ENCODE assay signal across 9 cellular contexts in the genomic region with DNA sequence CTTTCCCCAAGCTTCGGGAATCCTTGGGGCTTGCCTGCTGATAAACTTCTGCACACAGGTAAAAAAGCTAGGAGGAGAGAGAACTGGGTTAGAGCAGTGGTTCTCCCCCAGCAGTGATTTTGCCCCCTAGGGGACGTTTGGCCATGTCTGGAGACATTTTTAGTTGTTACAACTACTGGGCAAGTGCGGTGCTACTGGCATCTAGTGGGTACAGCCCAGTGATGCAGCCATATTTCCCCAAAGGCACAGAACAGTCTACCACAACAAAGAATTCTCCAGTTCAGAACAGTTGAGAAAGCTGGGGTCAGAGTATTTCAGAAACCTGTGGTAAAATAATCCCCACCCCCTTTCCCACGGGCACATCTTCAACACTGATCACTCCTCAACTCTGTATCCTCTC. TPM values are rescaled to one million over a fixed set of nuclear protein-coding genes. Genes with fewer than 3 reads are reported as not detected.
DNase-seq lines count a peak whose midpoint lies in the region; ATAC-seq, FAIRE-seq and TF ChIP-seq lines count a peak whose summit lies in the region.
"Had no signal": no experiment of that assay in that cellular context is flagged by ENCODE, and none has a peak within 500 bp of the region (broad histone marks: within the 10 kb centered on the region; RNA-seq: fewer than 3 reads in every experiment).

No MANE protein-coding gene starts in this region.

- H3K56ac ChIP-seq in mesendoderm (ENCODE audit: low read length) = no peak overlapping the region

- no peaks in the 10 kb centered on the region for H3K9me3 ChIP-seq in suprapubic skin
- H3K9me3 ChIP-seq: ascending aorta had no signal

- no peak overlapping the region for H3K23ac ChIP-seq in mesendoderm (ENCODE audit: low read length)

- no peak for DNase-seq in D721Med (ENCODE audit: insufficient read length, low spot score)
- peak; percentile 28 for DNase-seq in KBM-7
- peak; percentile 51 for DNase-seq in activated CD4-positive, alpha-beta memory T cell treated with anti-CD3 and anti-CD28 coated beads for 36 hours
- DNase-seq in mesendoderm = peak; percentile 56
- DNase-seq in suprapubic skin (ENCODE audit: low spot score in 2 of 2) = no peak
- no peak for DNase-seq in stimulated activated naive CD4-positive, alpha-beta T cell treated with Interleukin-2 at 50 U/mL for 16 hours (lab: John Stamatoyannopoulos, UW)
- DNase-seq in KG1 (lab: John Stamatoyannopoulos, UW) = no peak

- no peak overlapping the region for H3K18ac ChIP-seq in mesendoderm (ENCODE audit: low read length)

- TF ChIP-seq POLR2A in suprapubic skin (IDR thresholded peaks at IDR 0.05) = no peak

- no peak overlapping the region for H3K4ac ChIP-seq in mesendoderm (ENCODE audit: low read depth, low read length)

- H3K27me3 ChIP-seq in mesendoderm (ENCODE audit: insufficient read depth, low read length, poor library complexity) = no peaks in the 10 kb centered on the region
- no peaks in the 10 kb centered on the region for H3K27me3 ChIP-seq in suprapubic skin
- H3K27me3 ChIP-seq: ascending aorta had no signal

- FAIRE-seq in D721Med (lab: Jason Lieb, UNC) = no peak

- no peaks in the 10 kb centered on the region for H3K9me3 Mint-ChIP-seq in activated CD4-positive, alpha-beta memory T cell treated with anti-CD3 and anti-CD28 coated beads for 36 hours

- peaks cover 2% of the 10 kb centered on the region for H3K36me3 Mint-ChIP-seq in activated CD4-positive, alpha-beta memory T cell treated with anti-CD3 and anti-CD28 coated beads for 36 hours

- no peaks in the 10 kb centered on the region for H3K4me1 ChIP-seq in mesendoderm (ENCODE audit: control insufficient read depth, low read depth, low read length)
- no peaks in the 10 kb centered on the region for H3K4me1 ChIP-seq in suprapubic skin
- H3K4me1 ChIP-seq: ascending aorta had no signal

- H4K8ac ChIP-seq in mesendoderm (ENCODE audit: low read depth, low read length) = no peak overlapping the region

- WGBS in mesendoderm (ENCODE audit: extremely low coverage, insufficient coverage, low lambda C conversion rate) = no CpG with 5 or more reads among the region's 4 CpGs
- WGBS in suprapubic skin = 76% methylated on average over 4 of the region's 4 CpGs

- no peak overlapping the region for H2BK120ac ChIP-seq in mesendoderm (ENCODE audit: low read depth, low read length)

- no peak overlapping the region for H3K9ac ChIP-seq in mesendoderm (ENCODE audit: low read length)

- CTCF ChIA-PET in activated CD4-positive, alpha-beta memory T cell treated with anti-CD3 and anti-CD28 coated beads for 36 hours (lab: Charles Lee) = interaction anchor here (1.7 kb wide), 1 partner anchor 34 kb away, joined by 4 read pairs; no protein-coding TSS in a partner anchor

- no peak overlapping the region for H3K27ac Mint-ChIP-seq in activated CD4-positive, alpha-beta memory T cell treated with anti-CD3 and anti-CD28 coated beads for 36 hours

- peak; percentile 48 for TF ChIP-seq CTCF in D721Med (IDR thresholded peaks at IDR 0.05; ENCODE audit: insufficient read depth, missing control alignments)
- TF ChIP-seq CTCF in suprapubic skin (IDR thresholded peaks at IDR 0.05) = no peak

- no peak overlapping the region for H2BK15ac ChIP-seq in mesendoderm (replicated peaks; ENCODE audit: low read depth)

- H3K27ac ChIP-seq in mesendoderm (ENCODE audit: low read depth, low read length) (no peak overlapping the region), suprapubic skin (no peak overlapping the region)
- H3K27ac ChIP-seq: ascending aorta had no signal

- in situ Hi-C loops in KBM-7 (cut with MboI; ENCODE audit: low pct_unique_long_range_greater_than_20kb, low sequenced_read_pairs) = no loop called here

- no peak overlapping the region for H3K4me2 ChIP-seq in mesendoderm (ENCODE audit: low read length)

- no peak overlapping the region for H2AK5ac ChIP-seq in mesendoderm (ENCODE audit: low read length)

- no peaks in the 10 kb centered on the region for H3K79me1 ChIP-seq in mesendoderm (ENCODE audit: low read length)

- peaks cover 23% of the 10 kb centered on the region for H3K4me1 Mint-ChIP-seq in activated CD4-positive, alpha-beta memory T cell treated with anti-CD3 and anti-CD28 coated beads for 36 hours (ENCODE audit: low read depth)

- H2BK5ac ChIP-seq in mesendoderm (ENCODE audit: low read length) = no peak overlapping the region

- TF ChIP-seq EP300 in suprapubic skin (IDR thresholded peaks at IDR 0.05) = no peak

- H3K4me3 ChIP-seq in mesendoderm (ENCODE audit: low read length) (no peak overlapping the region), suprapubic skin (no peak overlapping the region)
- H3K4me3 ChIP-seq: ascending aorta had no signal

- no peak overlapping the region for H3K4me3 Mint-ChIP-seq in activated CD4-positive, alpha-beta memory T cell treated with anti-CD3 and anti-CD28 coated beads for 36 hours

- ATAC-seq in GM21447 (IDR thresholded peaks at IDR 0.05; ENCODE audit: unreplicated experiment) = no peak

- H3K36me3 ChIP-seq in mesendoderm (ENCODE audit: control insufficient read depth, insufficient read depth, low read length) = peaks cover 20% of the 10 kb centered on the region
- H3K36me3 ChIP-seq in suprapubic skin = peaks cover 84% of the 10 kb centered on the region

- intact Hi-C loops in activated CD4-positive, alpha-beta memory T cell treated with anti-CD3 and anti-CD28 coated beads for 36 hours (cut with micrococcal nuclease) = loop anchor here (2.0 to 10.0 kb wide), 2 partner anchors 51 to 103 kb away; no protein-coding TSS in a partner anchor

- POLR2A ChIA-PET in activated CD4-positive, alpha-beta memory T cell treated with anti-CD3 and anti-CD28 coated beads for 36 hours (lab: Charles Lee) = no interaction called here

- no peak overlapping the region for H4K5ac ChIP-seq in mesendoderm (ENCODE audit: low read length)

- no peaks in the 10 kb centered on the region for H3K27me3 Mint-ChIP-seq in activated CD4-positive, alpha-beta memory T cell treated with anti-CD3 and anti-CD28 coated beads for 36 hours

- no peaks in the 10 kb centered on the region for H3K79me2 ChIP-seq in mesendoderm (ENCODE audit: control insufficient read depth, insufficient read depth, low read length)

RNA-seq across cellular contexts. Expression of a gene that starts 41.3 kb away (rescaled TPM):
- not detected for total RNA-seq in activated CD4-positive, alpha-beta memory T cell treated with anti-CD3 and anti-CD28 coated beads for 36 hours
- polyA plus RNA-seq in mesendoderm (2013, experiment 1 of 2) = not detected
- 0.14 TPM for polyA plus RNA-seq in mesendoderm (2013, experiment 2 of 2)
- not detected for total RNA-seq in suprapubic skin
- total RNA-seq: ascending aorta had no signal

Comparison
In these comparisons a context has a peak if more than half of its experiments do, and no peak if none do; other contexts are left out.
1. DNase-seq: peak in KBM-7 (single experiment), activated CD4-positive, alpha-beta memory T cell treated with anti-CD3 and anti-CD28 coated beads for 36 hours (single experiment) and mesendoderm (single experiment); none in D721Med (single experiment), suprapubic skin (0 of 2), stimulated activated naive CD4-positive, alpha-beta T cell treated with Interleukin-2 at 50 U/mL for 16 hours (single experiment) and KG1 (single experiment).